Comparison of ENCODE assay signal across 8 cellular contexts in the genomic region with DNA sequence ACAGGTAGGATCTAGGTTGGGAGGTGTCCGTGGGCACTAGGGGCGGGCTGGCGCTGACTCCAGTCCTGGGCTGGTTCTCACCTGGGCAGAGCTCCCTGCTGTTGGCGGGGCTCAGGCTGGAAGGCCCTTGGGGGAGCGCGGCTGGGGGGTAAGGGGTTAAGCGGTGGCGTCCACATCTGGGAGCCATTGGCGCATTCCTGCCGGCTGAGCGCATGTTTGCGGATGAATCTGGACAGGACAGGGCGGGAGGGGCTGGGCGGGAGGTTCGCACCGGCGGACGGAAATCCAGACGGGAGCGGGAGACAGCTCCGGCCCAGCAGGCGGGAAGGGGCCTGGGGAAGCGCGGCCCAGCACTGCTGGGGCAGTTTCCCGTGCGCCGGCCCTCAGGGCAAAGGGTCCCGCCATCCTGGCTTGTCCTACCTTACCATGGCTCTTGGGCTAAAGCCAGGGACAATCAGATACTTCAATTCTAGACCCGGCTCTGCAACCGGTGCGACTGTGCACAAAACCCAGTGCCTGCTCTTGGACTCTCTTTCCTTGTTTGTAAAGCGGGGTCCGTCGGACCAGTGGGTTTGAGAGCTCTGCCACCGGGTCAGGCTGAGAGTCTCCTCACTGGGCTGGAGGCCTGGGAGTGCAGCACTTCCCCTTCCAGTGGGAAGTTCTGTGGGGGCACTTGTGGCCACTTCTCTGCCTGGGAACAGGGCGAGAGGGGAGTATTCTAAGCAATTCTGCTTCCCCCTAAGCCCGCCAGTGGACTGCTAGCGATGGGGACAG. TPM values are rescaled to one million over a fixed set of nuclear protein-coding genes. Genes with fewer than 3 reads are reported as not detected.
A peak's percentile ranks its signal among the peaks of the same experiment; 100 is the strongest.
DNase-seq lines count a peak whose midpoint lies in the region; ATAC-seq and TF ChIP-seq lines count a peak whose summit lies in the region.

No MANE protein-coding gene starts in this region.

- no peak for TF ChIP-seq RAD21 in neural cell (conservative IDR thresholded peaks at IDR 0.05)

- no peaks in the 10 kb centered on the region for H3K9me2 ChIP-seq in neural cell (ENCODE audit: insufficient read depth, low read length)

- no peak overlapping the region for H2AFZ ChIP-seq in neural cell (ENCODE audit: low read depth, low read length)

- H3K9me3 ChIP-seq in neural cell (ENCODE audit: low read length): no peaks in the 10 kb centered on the region

- no peak for TF ChIP-seq EP300 in neural cell (conservative IDR thresholded peaks at IDR 0.05; ENCODE audit: poor library complexity, severe bottlenecking)

- H3K4me2 ChIP-seq in neural cell (ENCODE audit: low read length): no peak overlapping the region

- no peak overlapping the region for H3K27ac ChIP-seq in neural cell (ENCODE audit: low read length)

- peak; percentile 8 for DNase-seq in activated CD4-positive, alpha-beta T cell treated with anti-CD3 and anti-CD28 coated beads for 1 hour
- no peak for DNase-seq in activated CD4-positive, alpha-beta T cell treated with anti-CD3 and anti-CD28 coated beads, Interleukin-2, amount 50 U/mL, for 4 hours
- DNase-seq in fibroblast of pulmonary artery (ENCODE audit: low read depth) (peak; percentile 76), activated gamma-delta T cell (lab: John Stamatoyannopoulos, UW) (no peak), NCI-H1092 treated with DMSO at 0.1 percent for 48 hours (lab: John Stamatoyannopoulos, UW) (no peak), activated gamma-delta T cell treated with Interleukin-2 at 50 U/mL for 16 hours (no peak)

- H3K27me3 ChIP-seq in neural cell (ENCODE audit: insufficient read depth, low read depth, low read length): peaks cover 5% of the 10 kb centered on the region

- H3F3A ChIP-seq in neural cell (ENCODE audit: insufficient read depth, low read length, poor library complexity, severe bottlenecking): no peaks in the 10 kb centered on the region

- H3K79me2 ChIP-seq in neural cell (replicated peaks; ENCODE audit: insufficient read depth, low read length): peaks cover 7% of the 10 kb centered on the region

- peak; percentile 30 for ATAC-seq in SK-N-SH treated with all-trans-retinoic acid at 6 μM for 48 hours

- peak overlapping the region; percentile 96 for H3K4me3 ChIP-seq in fibroblast of pulmonary artery (replicated peaks; ENCODE audit: low read depth, low read length)
- peak overlapping the region; percentile 50 for H3K4me3 ChIP-seq in neural cell (ENCODE audit: low read length)

- H3K9ac ChIP-seq in neural cell (ENCODE audit: low read length): peak overlapping the region; percentile 3

- no peaks in the 10 kb centered on the region for H4K20me1 ChIP-seq in neural cell (ENCODE audit: insufficient read depth)

- no peaks in the 10 kb centered on the region for H3K36me3 ChIP-seq in neural cell (ENCODE audit: insufficient read depth, low read length)

- TF ChIP-seq CTCF in fibroblast of pulmonary artery (IDR thresholded peaks at IDR 0.05; ENCODE audit: low read length, missing control alignments) (no peak), neural cell (IDR thresholded peaks at IDR 0.05; ENCODE audit: poor library complexity, severe bottlenecking) (no peak)

TF ChIP-seq in SK-N-SH treated with all-trans-retinoic acid at 6 μM for 48 hours, 23 proteins besides CTCF, POLR2A, EP300 and RAD21:
- TF ChIP-seq, protein P1, sequence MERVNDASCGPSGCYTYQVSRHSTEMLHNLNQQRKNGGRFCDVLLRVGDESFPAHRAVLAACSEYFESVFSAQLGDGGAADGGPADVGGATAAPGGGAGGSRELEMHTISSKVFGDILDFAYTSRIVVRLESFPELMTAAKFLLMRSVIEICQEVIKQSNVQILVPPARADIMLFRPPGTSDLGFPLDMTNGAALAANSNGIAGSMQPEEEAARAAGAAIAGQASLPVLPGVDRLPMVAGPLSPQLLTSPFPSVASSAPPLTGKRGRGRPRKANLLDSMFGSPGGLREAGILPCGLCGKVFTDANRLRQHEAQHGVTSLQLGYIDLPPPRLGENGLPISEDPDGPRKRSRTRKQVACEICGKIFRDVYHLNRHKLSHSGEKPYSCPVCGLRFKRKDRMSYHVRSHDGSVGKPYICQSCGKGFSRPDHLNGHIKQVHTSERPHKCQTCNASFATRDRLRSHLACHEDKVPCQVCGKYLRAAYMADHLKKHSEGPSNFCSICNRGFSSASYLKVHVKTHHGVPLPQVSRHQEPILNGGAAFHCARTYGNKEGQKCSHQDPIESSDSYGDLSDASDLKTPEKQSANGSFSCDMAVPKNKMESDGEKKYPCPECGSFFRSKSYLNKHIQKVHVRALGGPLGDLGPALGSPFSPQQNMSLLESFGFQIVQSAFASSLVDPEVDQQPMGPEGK (CRISPR knock-in tag; IDR thresholded peaks at IDR 0.05; ENCODE audit: borderline replicate concordance): peak; percentile 66; the same call in 1 of the 2 replicates
- TF ChIP-seq PPARA (CRISPR knock-in tag; IDR thresholded peaks at IDR 0.05; ENCODE audit: borderline replicate concordance): no peak
- TF ChIP-seq CSRNP3 (CRISPR knock-in tag; IDR thresholded peaks at IDR 0.05): no peak
- TF ChIP-seq TCF4 (CRISPR knock-in tag; IDR thresholded peaks at IDR 0.05; ENCODE audit: borderline replicate concordance): peak; percentile 52

TF ChIP-seq in neural cell, 6 proteins besides CTCF, POLR2A, EP300 and RAD21:
- TF ChIP-seq TAF1 (IDR thresholded peaks at IDR 0.05; ENCODE audit: low read depth): no peak

RNA-seq across cellular contexts. Expression of gene RARA, which starts 7.8 kb away (rescaled TPM):
- polyA plus RNA-seq in neural cell: 4.7 and 6.6 TPM in 2 replicates
- 9.7 and 11.2 TPM in 2 replicates for polyA minus RNA-seq in neural cell

RNA-seq across cellular contexts. Expression of gene CDC6, which starts 29.1 kb away (rescaled TPM):
- polyA plus RNA-seq in neural cell: 1.9 and 2.2 TPM in 2 replicates
- 3.2 and 3.9 TPM in 2 replicates for polyA minus RNA-seq in neural cell

RNA-seq across cellular contexts. Expression of gene GJD3, which starts 47.8 kb away (rescaled TPM):
- not detected in 2 replicates for polyA plus RNA-seq in neural cell
- polyA minus RNA-seq in neural cell: 0.73 TPM in 1 of 2 replicates, not detected in the other

Comparison
In these comparisons a context has a peak if more than half of its experiments do, and no peak if none do; other contexts are left out.
1. DNase-seq: peak in activated CD4-positive, alpha-beta T cell treated with anti-CD3 and anti-CD28 coated beads for 1 hour (single experiment) and fibroblast of pulmonary artery (single experiment); none in activated CD4-positive, alpha-beta T cell treated with anti-CD3 and anti-CD28 coated beads, Interleukin-2, amount 50 U/mL, for 4 hours (0 of 2), activated gamma-delta T cell (single experiment), NCI-H1092 treated with DMSO at 0.1 percent for 48 hours (single experiment) and activated gamma-delta T cell treated with Interleukin-2 at 50 U/mL for 16 hours (single experiment).